15 cellular contexts compared by ENCODE assay signal in genomic region chr20:25229486-25230176, GRCh38. TPM values are rescaled to one million over a fixed set of nuclear protein-coding genes. Genes with fewer than 3 reads are reported as not detected.
A peak's percentile ranks its signal among the peaks of the same experiment; 100 is the strongest.
DNase-seq lines count a peak whose midpoint lies in the region; ATAC-seq and TF ChIP-seq lines count a peak whose summit lies in the region.
"Had no signal": no experiment of that assay in that cellular context is flagged by ENCODE, and none has a peak within 500 bp of the region (broad histone marks: within the 10 kb centered on the region; RNA-seq: fewer than 3 reads in every experiment).

No MANE protein-coding gene starts in this region.

- peak overlapping the region; percentile 31 for H3K27ac Mint-ChIP-seq in osteocyte (ENCODE audit: unreplicated experiment)
- H3K27ac Mint-ChIP-seq: nephron progenitor cell; T-helper 1 cell treated with Interleukin-12 subunit alpha and Interleukin-12 subunit beta and Interleukin-4 antibody, amounts not matched to agents 30 μg/mL and 1 μg/mL, for 36 hours had no signal

- peaks cover 58% of the 10 kb centered on the region for H3K4me1 Mint-ChIP-seq in osteocyte (ENCODE audit: unreplicated experiment)

- H3K79me2 ChIP-seq in DOHH2 (ENCODE audit: control insufficient read depth, low read length): no peaks in the 10 kb centered on the region

- peak; percentile 24 for ATAC-seq in HG02763 (IDR thresholded peaks at IDR 0.05; ENCODE audit: unreplicated experiment)
- ATAC-seq: sciatic nerve had no signal

- peaks cover 6% of the 10 kb centered on the region; the same call in 1 of the 2 replicates for H4K20me1 ChIP-seq in DOHH2 (ENCODE audit: control insufficient read depth, insufficient read depth, low read depth, low read length)

- no peak for DNase-seq in caudate nucleus (lab: John Stamatoyannopoulos, UW)
- no peak for DNase-seq in osteocyte (ENCODE audit: extremely low spot score, unreplicated experiment)
- DNase-seq in activated CD4-positive, alpha-beta T cell treated with anti-CD3 and anti-CD28 coated beads, Interleukin-2, amount 50 U/mL, for 48 hours: no peak
- no peak for DNase-seq in NCI-H345 treated with DMSO at 0.1 percent for 48 hours (lab: John Stamatoyannopoulos, UW; ENCODE audit: unreplicated experiment)
- no peak for DNase-seq in NCI-H128 (lab: John Stamatoyannopoulos, UW; ENCODE audit: unreplicated experiment)
- no peak for DNase-seq in Kasumi-1 (lab: John Stamatoyannopoulos, UW)
- DNase-seq: activated gamma-delta T cell, NCI-H2107, NCI-H774, nephron progenitor cell had no signal

- no peaks in the 10 kb centered on the region for H3K9me2 ChIP-seq in DOHH2 (replicated peaks; ENCODE audit: control insufficient read depth, low read length)

- H3K27me3 Mint-ChIP-seq in osteocyte (ENCODE audit: unreplicated experiment): no peaks in the 10 kb centered on the region
- H3K27me3 Mint-ChIP-seq: brain had no signal

- H3K4me3 ChIP-seq in DOHH2 (ENCODE audit: low read length): peak overlapping the region; percentile 41

- H3K4me1 ChIP-seq in DOHH2 (ENCODE audit: control insufficient read depth, low read length): peaks cover 21% of the 10 kb centered on the region

- peak overlapping the region; percentile 58 for H3K4me2 ChIP-seq in DOHH2 (ENCODE audit: low read length)

- no peak overlapping the region for H3K4me3 Mint-ChIP-seq in osteocyte (ENCODE audit: unreplicated experiment)
- H3K4me3 Mint-ChIP-seq: brain; nephron progenitor cell; T-helper 1 cell treated with Interleukin-12 subunit alpha and Interleukin-12 subunit beta and Interleukin-4 antibody, amounts not matched to agents 30 μg/mL and 1 μg/mL, for 36 hours had no signal

- peak overlapping the region; percentile 32 for H3K27ac ChIP-seq in DOHH2 (ENCODE audit: low read depth, low read length)
- H3K27ac ChIP-seq in caudate nucleus (ENCODE audit: low read depth, low read length): peak overlapping the region; percentile 40

- H3F3A ChIP-seq in DOHH2 (ENCODE audit: control insufficient read depth, insufficient read depth): 0 out of 2 replicates have a peak, but pooled peaks cover 3% of the 10 kb centered on the region

- no peaks in the 10 kb centered on the region for H3K36me3 ChIP-seq in DOHH2 (ENCODE audit: control insufficient read depth, low read length)

- H3K9me3 Mint-ChIP-seq in osteocyte (ENCODE audit: unreplicated experiment): no peaks in the 10 kb centered on the region
- H3K9me3 Mint-ChIP-seq: brain; nephron progenitor cell; T-helper 1 cell treated with Interleukin-12 subunit alpha and Interleukin-12 subunit beta and Interleukin-4 antibody, amounts not matched to agents 30 μg/mL and 1 μg/mL, for 36 hours had no signal

- 0 out of 2 replicates have a peak, but pooled peaks cover under 1% of the 10 kb centered on the region for H3K27me3 ChIP-seq in DOHH2 (ENCODE audit: control insufficient read depth, low read length)

- H3K9me3 ChIP-seq in DOHH2 (ENCODE audit: control insufficient read depth, insufficient read depth, low read length): no peaks in the 10 kb centered on the region

- TF ChIP-seq CTCF in DOHH2 (IDR thresholded peaks at IDR 0.05; ENCODE audit: low read depth, low read length, poor library complexity, severe bottlenecking): no peak
- TF ChIP-seq CTCF in osteocyte (IDR thresholded peaks at IDR 0.05): no peak

- peaks cover 2% of the 10 kb centered on the region for H3K36me3 Mint-ChIP-seq in osteocyte (ENCODE audit: unreplicated experiment)
- H3K36me3 Mint-ChIP-seq: brain had no signal

RNA-seq across cellular contexts. Expression of gene PYGB, which starts 18.3 kb away (rescaled TPM):
- total RNA-seq in osteocyte: 234 and 251 TPM in 2 replicates

RNA-seq across cellular contexts. Expression of gene ENTPD6, which starts 34.1 kb away (rescaled TPM):
- total RNA-seq in osteocyte: 62.0 and 62.5 TPM in 2 replicates
